Comparison of ENCODE assay signal across 20 cellular contexts in the genomic region with DNA sequence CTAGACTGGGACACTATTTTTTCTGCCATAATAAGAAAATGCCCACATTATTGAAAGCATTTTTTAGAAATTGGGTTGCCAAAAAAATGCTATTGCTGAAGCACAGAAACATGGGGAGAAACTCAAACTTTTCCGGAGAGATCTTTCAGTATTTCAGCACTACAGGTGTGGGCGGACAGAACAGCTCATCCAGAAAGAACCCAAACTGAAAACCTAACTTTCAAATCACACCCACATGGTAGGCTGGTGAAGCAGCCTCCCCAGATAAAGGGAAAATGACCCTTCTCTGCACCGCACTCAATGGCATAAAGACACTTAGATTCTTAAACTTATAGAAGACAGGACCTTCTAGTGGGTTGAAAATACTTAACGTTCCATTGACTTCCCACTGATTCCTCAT.
DNase-seq lines count a peak whose midpoint lies in the region; ATAC-seq and TF ChIP-seq lines count a peak whose summit lies in the region.
"Had no signal": no experiment of that assay in that cellular context is flagged by ENCODE, and none has a peak within 500 bp of the region (broad histone marks: within the 10 kb centered on the region; RNA-seq: fewer than 3 reads in every experiment).

No MANE protein-coding gene starts in this region.

- peak; percentile 15 to 18 for DNase-seq in activated CD4-positive, alpha-beta T cell treated with anti-CD3 and anti-CD28 coated beads, Interleukin-2, amount 50 U/mL, for 48 hours
- no peak for DNase-seq in activated CD4-positive, alpha-beta T cell treated with anti-CD3 and anti-CD28 coated beads, Interleukin-2, amount 50 U/mL, for 1 hour
- peak in 2 of 3 donors; percentile 2 to 22 for DNase-seq in stimulated activated CD4-positive, alpha-beta T cell treated with anti-CD3 and anti-CD28 coated beads, Interleukin-12 subunit alpha, Interleukin-12 subunit beta, amount 100 ng/mL, for 48 hours (ENCODE audit: low read depth in 2 of 3, low spot score in 1 of 3)
- DNase-seq in stimulated activated CD4-positive, alpha-beta T cell treated with anti-CD3 and anti-CD28 coated beads, Interleukin-4, amount 100 ng/mL, for 4 hours = no peak
- DNase-seq in omental fat pad (ENCODE audit: low spot score) = no peak
- no peak for DNase-seq in stimulated activated naive B cell treated with anti-CD40 and anti-IgM and Interleukin-4, amounts not matched to agents 10 μg/mL and 1 μg/mL and 100 μg/mL, for 72 hours
- DNase-seq in ACHN = no peak
- DNase-seq: DND-41, Kasumi-1, MM.1S, NCI-H1092 treated with DMSO at 0.1 percent for 48 hours, NCI-H1694 treated with DMSO at 0.1 percent for 48 hours, NCI-H2107, NCI-H2227 treated with DMSO at 0.1 percent for 48 hours, NCI-H524, PC-9 had no signal

- H3K4me1 Mint-ChIP-seq in stimulated activated naive CD8-positive, alpha-beta T cell treated with anti-CD3 and anti-CD28 coated beads, Interleukin-15, Interleukin-2, amounts not matched to agents 100 ng/mL and 50 ng/mL, for 24 hours (ENCODE audit: low read depth) = peaks cover 17% of the 10 kb centered on the region
- H3K4me1 Mint-ChIP-seq in stimulated activated naive B cell treated with anti-CD40 and anti-IgM and Interleukin-4, amounts not matched to agents 10 μg/mL and 1 μg/mL and 100 μg/mL, for 72 hours = peaks cover 3 to 10% of the 10 kb centered on the region in 2 donors

- no peaks in the 10 kb centered on the region for H3K9me3 Mint-ChIP-seq in stimulated activated naive CD8-positive, alpha-beta T cell treated with anti-CD3 and anti-CD28 coated beads, Interleukin-15, Interleukin-2, amounts not matched to agents 100 ng/mL and 50 ng/mL, for 24 hours
- no peaks in the 10 kb centered on the region for H3K9me3 Mint-ChIP-seq in stimulated activated naive B cell treated with anti-CD40 and anti-IgM and Interleukin-4, amounts not matched to agents 10 μg/mL and 1 μg/mL and 100 μg/mL, for 72 hours
- H3K9me3 Mint-ChIP-seq: GM23338, IgD-negative memory B cell had no signal

- H3K36me3 Mint-ChIP-seq in stimulated activated naive CD8-positive, alpha-beta T cell treated with anti-CD3 and anti-CD28 coated beads, Interleukin-15, Interleukin-2, amounts not matched to agents 100 ng/mL and 50 ng/mL, for 24 hours (ENCODE audit: low read depth) = no peaks in the 10 kb centered on the region
- H3K36me3 Mint-ChIP-seq in stimulated activated naive B cell treated with anti-CD40 and anti-IgM and Interleukin-4, amounts not matched to agents 10 μg/mL and 1 μg/mL and 100 μg/mL, for 72 hours = no peaks in the 10 kb centered on the region
- H3K36me3 Mint-ChIP-seq: IgD-negative memory B cell had no signal

- H3K27me3 Mint-ChIP-seq in stimulated activated naive CD8-positive, alpha-beta T cell treated with anti-CD3 and anti-CD28 coated beads, Interleukin-15, Interleukin-2, amounts not matched to agents 100 ng/mL and 50 ng/mL, for 24 hours = peaks cover 37% of the 10 kb centered on the region
- H3K27me3 Mint-ChIP-seq in stimulated activated naive B cell treated with anti-CD40 and anti-IgM and Interleukin-4, amounts not matched to agents 10 μg/mL and 1 μg/mL and 100 μg/mL, for 72 hours = peaks cover 33% of the 10 kb centered on the region in 2 donors

- in situ Hi-C loops in ACHN (cut with HindIII; ENCODE audit: low pct_ligation_motif_present, low pct_unique_long_range_greater_than_20kb, low sequenced_read_pairs) = no loop called here

- ATAC-seq in omental fat pad (ENCODE audit: low FRiP score) = peak; percentile 89
- no peak for ATAC-seq in stimulated activated naive B cell treated with anti-CD40 and anti-IgM and Interleukin-4, amounts not matched to agents 10 μg/mL and 1 μg/mL and 100 μg/mL, for 72 hours (replicated peaks)
- ATAC-seq: GM23338, HCT116 had no signal

- no peak for TF ChIP-seq CTCF in omental fat pad (IDR thresholded peaks at IDR 0.05)

- peak overlapping the region; percentile 28 for H3K27ac Mint-ChIP-seq in stimulated activated naive CD8-positive, alpha-beta T cell treated with anti-CD3 and anti-CD28 coated beads, Interleukin-15, Interleukin-2, amounts not matched to agents 100 ng/mL and 50 ng/mL, for 24 hours
- no peak overlapping the region for H3K27ac Mint-ChIP-seq in stimulated activated naive B cell treated with anti-CD40 and anti-IgM and Interleukin-4, amounts not matched to agents 10 μg/mL and 1 μg/mL and 100 μg/mL, for 72 hours
- H3K27ac Mint-ChIP-seq: GM23338, IgD-negative memory B cell had no signal

- no peak overlapping the region for H3K4me3 Mint-ChIP-seq in stimulated activated naive CD8-positive, alpha-beta T cell treated with anti-CD3 and anti-CD28 coated beads, Interleukin-15, Interleukin-2, amounts not matched to agents 100 ng/mL and 50 ng/mL, for 24 hours
- no peak overlapping the region for H3K4me3 Mint-ChIP-seq in stimulated activated naive B cell treated with anti-CD40 and anti-IgM and Interleukin-4, amounts not matched to agents 10 μg/mL and 1 μg/mL and 100 μg/mL, for 72 hours
- H3K4me3 Mint-ChIP-seq: GM23338, IgD-negative memory B cell had no signal

Comparison
In these comparisons a context has a peak if more than half of its experiments do, and no peak if none do; other contexts are left out.
1. DNase-seq: peak in activated CD4-positive, alpha-beta T cell treated with anti-CD3 and anti-CD28 coated beads, Interleukin-2, amount 50 U/mL, for 48 hours (2 of 2) and stimulated activated CD4-positive, alpha-beta T cell treated with anti-CD3 and anti-CD28 coated beads, Interleukin-12 subunit alpha, Interleukin-12 subunit beta, amount 100 ng/mL, for 48 hours (2 of 3); none in activated CD4-positive, alpha-beta T cell treated with anti-CD3 and anti-CD28 coated beads, Interleukin-2, amount 50 U/mL, for 1 hour (single experiment), stimulated activated CD4-positive, alpha-beta T cell treated with anti-CD3 and anti-CD28 coated beads, Interleukin-4, amount 100 ng/mL, for 4 hours (0 of 2), omental fat pad (single experiment), stimulated activated naive B cell treated with anti-CD40 and anti-IgM and Interleukin-4, amounts not matched to agents 10 μg/mL and 1 μg/mL and 100 μg/mL, for 72 hours (single experiment) and ACHN (single experiment).